20 cellular contexts compared by ENCODE assay signal in the genomic region with DNA sequence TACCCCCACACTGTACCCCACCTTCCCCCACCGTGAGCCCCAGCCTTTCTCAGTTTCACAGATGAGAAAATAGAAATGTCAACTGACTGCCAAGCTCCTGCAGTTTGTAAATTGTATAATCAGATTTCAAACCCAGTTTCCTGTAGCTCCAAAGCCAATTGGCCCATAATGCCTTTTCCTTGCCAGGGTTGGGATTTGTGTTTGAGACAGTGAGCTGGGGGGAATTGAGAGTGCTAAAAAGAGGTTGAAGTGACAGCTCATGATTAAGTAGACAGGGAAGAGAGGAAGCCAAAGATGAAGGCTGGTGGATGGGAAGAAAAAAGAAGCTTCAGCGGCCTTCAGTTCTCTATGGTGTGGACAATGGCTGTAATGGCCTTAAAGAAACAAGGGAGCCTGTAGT. TPM values are rescaled to one million over a fixed set of nuclear protein-coding genes. Genes with fewer than 3 reads are reported as not detected.
DNase-seq lines count a peak whose midpoint lies in the region; ATAC-seq and TF ChIP-seq lines count a peak whose summit lies in the region.
"Had no signal": no experiment of that assay in that cellular context is flagged by ENCODE, and none has a peak within 500 bp of the region (broad histone marks: within the 10 kb centered on the region; RNA-seq: fewer than 3 reads in every experiment).

No MANE protein-coding gene starts in this region.

- H3K14ac ChIP-seq in IMR-90 (replicated peaks; ENCODE audit: low read depth, low read length) = no peak overlapping the region

- H4K8ac ChIP-seq in IMR-90 (ENCODE audit: low read depth in 2 of 2, low read length in 2 of 2) = no peak overlapping the region

- no peak overlapping the region for H2AK9ac ChIP-seq in IMR-90 (replicated peaks; ENCODE audit: low read depth, low read length, poor library complexity)

- H3K79me1 ChIP-seq in IMR-90 (ENCODE audit: low read depth in 1 of 2, low read length in 2 of 2) = peaks cover 16 to 20% of the 10 kb centered on the region in 2 experiments; a peak in 1 of 4 replicates

- intact Hi-C loops in IMR-90 (cut with micrococcal nuclease) (no loop called here), esophagus squamous epithelium (cut with DNase I) (no loop called here)

- no peak overlapping the region for H3K27ac ChIP-seq in IMR-90 (ENCODE audit: insufficient read depth, low read length)
- peak overlapping the region; percentile 11 for H3K27ac ChIP-seq in caudate nucleus (ENCODE audit: low read depth, low read length)
- no peak overlapping the region for H3K27ac ChIP-seq in Karpas-422 (ENCODE audit: low read length)
- no peak overlapping the region for H3K27ac ChIP-seq in esophagus squamous epithelium
- H3K27ac ChIP-seq: SJCRH30 had no signal

- H3K4me3 ChIP-seq in IMR-90 (ENCODE audit: insufficient read depth, low read depth, low read length) = no peak overlapping the region
- H3K4me3 ChIP-seq in Karpas-422 (ENCODE audit: low read length) = no peak overlapping the region
- no peak overlapping the region for H3K4me3 ChIP-seq in esophagus squamous epithelium
- H3K4me3 ChIP-seq: HAP-1, SJCRH30 had no signal

- H3K36me3 ChIP-seq in IMR-90 (ENCODE audit: control insufficient read depth, insufficient read depth, low read length) (no peaks in the 10 kb centered on the region), Karpas-422 (ENCODE audit: insufficient read depth, low read length) (no peaks in the 10 kb centered on the region), esophagus squamous epithelium (no peaks in the 10 kb centered on the region)
- H3K36me3 ChIP-seq: HAP-1, SJCRH30 had no signal

- H3K79me2 ChIP-seq in Karpas-422 (ENCODE audit: low read length) = no peaks in the 10 kb centered on the region

- no peak overlapping the region for H2BK5ac ChIP-seq in IMR-90 (ENCODE audit: low read depth, low read length, poor library complexity, severe bottlenecking)

- no peaks in the 10 kb centered on the region for H3K9me3 ChIP-seq in IMR-90 (ENCODE audit: control insufficient read depth, insufficient read depth, low read length)
- H3K9me3 ChIP-seq in Karpas-422 (ENCODE audit: low read length) = no peaks in the 10 kb centered on the region
- no peaks in the 10 kb centered on the region for H3K9me3 ChIP-seq in esophagus squamous epithelium
- H3K9me3 ChIP-seq: HAP-1, SJCRH30 had no signal

- H4K20me1 ChIP-seq in IMR-90 (ENCODE audit: insufficient read depth, low read length) = no peaks in the 10 kb centered on the region
- H4K20me1 ChIP-seq in Karpas-422 (ENCODE audit: insufficient read depth, low read depth, low read length) = no peaks in the 10 kb centered on the region

- no peak for ATAC-seq in IMR-90 (ENCODE audit: low read depth)
- ATAC-seq in SK-N-SH treated with all-trans-retinoic acid at 6 μM for 48 hours = no peak

- TF ChIP-seq POLR2A in IMR-90 (IDR thresholded peaks at IDR 0.05; ENCODE audit: low read depth, low read length) (no peak), esophagus squamous epithelium (IDR thresholded peaks at IDR 0.05) (no peak)

- no peak overlapping the region for H2BK15ac ChIP-seq in IMR-90 (ENCODE audit: low read depth, low read length)

- peak overlapping the region; percentile 16; the same call in 1 of the 2 replicates for H2BK120ac ChIP-seq in IMR-90 (ENCODE audit: low read depth, low read length)

- no CpG with 5 or more reads among the region's 2 CpGs for WGBS in IMR-90 (ENCODE audit: extremely low coverage in 2 of 2, insufficient read length in 1 of 2), 2 experiments
- WGBS in esophagus squamous epithelium, 2 donors = 53 to 66% methylated on average over 2 of the region's 2 CpGs

- CTCF ChIA-PET in IMR-90 (lab: Yijun Ruan, JAX) = interaction anchor here (1.6 kb wide), 1 partner anchor 72 kb away, joined by 4 read pairs; no protein-coding TSS in a partner anchor

- no peaks in the 10 kb centered on the region for H3K9me2 ChIP-seq in Karpas-422 (replicated peaks; ENCODE audit: insufficient read depth, low read length)

- no peak for TF ChIP-seq RAD21 in IMR-90 (IDR thresholded peaks at IDR 0.05; ENCODE audit: low read length)

- POLR2A ChIA-PET in IMR-90 (lab: Charles Lee; ENCODE audit: unreplicated experiment) = no interaction called here

- dilution Hi-C loops in IMR-90 (cut with HindIII; ENCODE audit: low sequenced_read_pairs, unreplicated experiment) = no loop called here

- H3K27me3 ChIP-seq in IMR-90 (ENCODE audit: control insufficient read depth, insufficient read depth, low read length) (no peaks in the 10 kb centered on the region), Karpas-422 (ENCODE audit: low read length) (no peaks in the 10 kb centered on the region), esophagus squamous epithelium (no peaks in the 10 kb centered on the region)
- H3K27me3 ChIP-seq: SJCRH30 had no signal

- H3K18ac ChIP-seq in IMR-90 (ENCODE audit: low read depth, low read length) = no peak overlapping the region

- in situ Hi-C loops in IMR-90 (cut with MboI; ENCODE audit: low sequenced_read_pairs) = no loop called here

- TF ChIP-seq CTCF in IMR-90 (conservative IDR thresholded peaks at IDR 0.05; ENCODE audit: low read depth, low read length) = no peak
- TF ChIP-seq CTCF in esophagus squamous epithelium (IDR thresholded peaks at IDR 0.05) = no peak

- H2AFZ ChIP-seq in IMR-90 (replicated peaks; ENCODE audit: low read length, poor library complexity) = no peak overlapping the region
- H2AFZ ChIP-seq in Karpas-422 (ENCODE audit: low read length) = no peak overlapping the region

- DNase-seq in IMR-90 = no peak
- DNase-seq in NCI-H82 treated with DMSO at 0.1 percent for 48 hours (lab: John Stamatoyannopoulos, UW; ENCODE audit: unreplicated experiment) = peak; percentile 91
- DNase-seq in caudate nucleus (lab: John Stamatoyannopoulos, UW) = peak in 2 of 61 donors; percentile 7 to 17
- peak; percentile 40 for DNase-seq in pons (ENCODE audit: low spot score)
- DNase-seq in Karpas-422 = no peak
- DNase-seq in DMS53 (lab: John Stamatoyannopoulos, UW) = no peak
- DNase-seq in esophagus squamous epithelium (lab: John Stamatoyannopoulos, UW) = no peak
- DNase-seq: EL, GF-D8, GM23248, NCI-H1694 treated with DMSO at 0.1 percent for 48 hours, NCI-H2081 treated with DMSO at 0.1 percent for 48 hours, NCI-H2171 treated with DMSO at 0.1 percent for 48 hours, NCI-H526 treated with DMSO at 0.1 percent for 48 hours, SJCRH30 had no signal

- H4K5ac ChIP-seq in IMR-90 (ENCODE audit: low read depth, low read length) = no peak overlapping the region

- BruUV-seq in IMR-90 (replicated peaks; lab: Mats Ljungman, UMichigan) = no TSS peak

- H3K9me1 ChIP-seq in IMR-90 (ENCODE audit: insufficient read depth, low read length) = no peaks in the 10 kb centered on the region; the same call in 1 of the 2 replicates

- H3K4me2 ChIP-seq in IMR-90 (ENCODE audit: low read depth, low read length) (no peak overlapping the region), Karpas-422 (ENCODE audit: low read depth, low read length, poor library complexity, severe bottlenecking) (no peak overlapping the region)

- no peak overlapping the region for H3K23ac ChIP-seq in IMR-90 (ENCODE audit: low read depth, low read length)

- H3K9ac ChIP-seq in IMR-90 (ENCODE audit: low read depth, low read length) = no peak overlapping the region
- H3K9ac ChIP-seq in Karpas-422 (ENCODE audit: low read length) = no peak overlapping the region

- no peak overlapping the region for H2BK20ac ChIP-seq in IMR-90 (ENCODE audit: low read depth, low read length)

- no peak overlapping the region for H2AK5ac ChIP-seq in IMR-90 (ENCODE audit: low read depth, low read length)

- no peak overlapping the region for H3K56ac ChIP-seq in IMR-90 (ENCODE audit: extremely low read depth, insufficient read depth, low read length)

- H4K91ac ChIP-seq in IMR-90 (ENCODE audit: insufficient read depth, low read depth, low read length) = no peak overlapping the region

- H3K4ac ChIP-seq in IMR-90 (ENCODE audit: low read depth, low read length) = no peak overlapping the region

- H3K4me1 ChIP-seq in IMR-90 (ENCODE audit: control insufficient read depth, insufficient read depth, low read length) (no peaks in the 10 kb centered on the region), Karpas-422 (ENCODE audit: low read length) (no peaks in the 10 kb centered on the region), esophagus squamous epithelium (no peaks in the 10 kb centered on the region)

TF ChIP-seq in IMR-90, 13 proteins besides CTCF, POLR2A, EP300 and RAD21:
- no peak for TF ChIP-seq SMC3 (IDR thresholded peaks at IDR 0.05; ENCODE audit: low read depth, low read length)

TF ChIP-seq in SK-N-SH treated with all-trans-retinoic acid at 6 μM for 48 hours, 23 proteins besides CTCF, POLR2A, EP300 and RAD21 (continues in another document):
- TF ChIP-seq RARB (CRISPR knock-in tag; IDR thresholded peaks at IDR 0.05) = no peak
- TF ChIP-seq, protein P1, sequence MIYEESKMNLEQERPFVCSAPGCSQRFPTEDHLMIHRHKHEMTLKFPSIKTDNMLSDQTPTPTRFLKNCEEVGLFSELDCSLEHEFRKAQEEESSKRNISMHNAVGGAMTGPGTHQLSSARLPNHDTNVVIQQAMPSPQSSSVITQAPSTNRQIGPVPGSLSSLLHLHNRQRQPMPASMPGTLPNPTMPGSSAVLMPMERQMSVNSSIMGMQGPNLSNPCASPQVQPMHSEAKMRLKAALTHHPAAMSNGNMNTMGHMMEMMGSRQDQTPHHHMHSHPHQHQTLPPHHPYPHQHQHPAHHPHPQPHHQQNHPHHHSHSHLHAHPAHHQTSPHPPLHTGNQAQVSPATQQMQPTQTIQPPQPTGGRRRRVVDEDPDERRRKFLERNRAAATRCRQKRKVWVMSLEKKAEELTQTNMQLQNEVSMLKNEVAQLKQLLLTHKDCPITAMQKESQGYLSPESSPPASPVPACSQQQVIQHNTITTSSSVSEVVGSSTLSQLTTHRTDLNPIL (CRISPR knock-in tag; IDR thresholded peaks at IDR 0.05; ENCODE audit: low read depth) = no peak
- no peak for TF ChIP-seq GLIS3 (CRISPR knock-in tag; IDR thresholded peaks at IDR 0.05)
- no peak for TF ChIP-seq ESRRG (CRISPR knock-in tag; IDR thresholded peaks at IDR 0.05)
- TF ChIP-seq CSDC2 (CRISPR knock-in tag; IDR thresholded peaks at IDR 0.05) = no peak
- no peak for TF ChIP-seq ISL1 (CRISPR knock-in tag; IDR thresholded peaks at IDR 0.05)
- no peak for TF ChIP-seq ZNF565 (CRISPR knock-in tag; conservative IDR thresholded peaks at IDR 0.05; ENCODE audit: low read depth)
- TF ChIP-seq TOX (CRISPR knock-in tag; IDR thresholded peaks at IDR 0.05; ENCODE audit: borderline replicate concordance) = no peak
- TF ChIP-seq ZFP3 (CRISPR knock-in tag; IDR thresholded peaks at IDR 0.05) = no peak
- no peak for TF ChIP-seq BACH2 (CRISPR knock-in tag; IDR thresholded peaks at IDR 0.05; ENCODE audit: borderline replicate concordance)
- TF ChIP-seq ZFP30 (CRISPR knock-in tag; IDR thresholded peaks at IDR 0.05) = no peak

RNA-seq across cellular contexts. Expression of a gene that starts 10.7 kb away (rescaled TPM):
- 2.8 and 3.2 TPM in 2 replicates for total RNA-seq in IMR-90 (2012; rRNA removed)
- 3.1 and 3.7 TPM in 2 replicates for polyA plus RNA-seq in IMR-90 (2012; rRNA removed)
- 1.4 and 2.0 TPM in 2 replicates for polyA plus RNA-seq in IMR-90 (2012; cell fraction: cytosol; rRNA removed)
- polyA plus RNA-seq in IMR-90 (2012; cell fraction: nucleus; rRNA removed; ENCODE audit: low replicate concordance) = 1.0 and 4.5 TPM in 2 replicates
- 0.11 and 0.30 TPM in 2 replicates for total RNA-seq in Karpas-422 (2014; rRNA removed; shearing (Covaris generic); ENCODE audit: low replicate concordance)
- 1 to 10 TPM; 1.8 to 6.1 (median 3.4) TPM for total RNA-seq in esophagus squamous epithelium
- total RNA-seq: B cell, OCI-LY7 had no signal
- polyA plus RNA-seq: CD14-positive monocyte had no signal

Comparison
In these comparisons a context has a peak if more than half of its experiments do, and no peak if none do; other contexts are left out.
1. DNase-seq: peak in NCI-H82 treated with DMSO at 0.1 percent for 48 hours (single experiment) and pons (single experiment); none in IMR-90 (single experiment), Karpas-422 (single experiment), DMS53 (single experiment) and esophagus squamous epithelium (single experiment).